Comparison of ENCODE assay signal across 1 cellular context in the genomic region with DNA sequence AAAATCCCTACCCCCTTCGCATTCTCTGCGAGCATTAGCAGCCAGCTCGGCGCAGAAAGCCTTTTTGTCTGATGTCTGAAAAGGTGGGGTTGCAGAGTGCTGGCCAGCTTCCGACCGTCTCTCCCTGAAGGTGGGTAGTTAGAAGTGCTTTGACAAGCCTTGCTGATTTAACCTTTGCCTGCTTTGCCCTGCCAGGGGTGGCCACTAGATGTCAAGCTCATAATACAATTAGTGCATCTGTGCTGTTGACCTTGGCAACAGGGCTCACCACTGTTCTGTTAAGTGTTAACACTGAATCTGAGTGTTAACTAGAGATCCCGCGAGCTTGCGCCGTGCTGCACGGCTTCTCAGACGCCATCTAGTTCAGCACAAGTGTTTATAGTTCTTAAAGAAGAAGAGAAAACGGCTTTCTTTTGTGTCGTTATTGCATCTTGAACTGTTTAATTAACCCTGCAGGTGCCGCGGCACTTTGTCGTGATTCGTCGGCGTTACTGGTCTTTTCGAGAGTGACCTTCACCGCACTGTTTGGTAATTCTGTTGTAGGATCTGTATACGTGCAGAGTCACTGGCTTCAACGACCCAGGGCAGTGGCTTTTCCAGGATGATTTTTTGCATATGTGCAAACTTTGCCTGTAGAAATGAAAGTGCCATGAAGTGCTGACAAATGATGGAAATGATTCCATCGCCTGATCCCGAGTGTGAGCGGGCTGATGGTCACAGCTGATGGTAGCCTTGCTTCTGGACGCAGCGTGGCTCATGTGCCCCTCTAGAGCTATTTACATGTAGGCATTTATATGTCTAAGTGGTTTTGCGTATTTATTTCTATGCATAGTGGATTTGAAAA.
TF ChIP-seq lines count a peak whose summit lies in the region.

No MANE protein-coding gene starts in this region.

TF ChIP-seq in K562, 482 proteins besides CTCF, POLR2A, EP300 and RAD21 (continued from another document):
- TF ChIP-seq PHF8 (IDR thresholded peaks at IDR 0.05; ENCODE audit: borderline replicate concordance, low read length) (no peak), PHF20 (IDR thresholded peaks at IDR 0.05; ENCODE audit: partially characterized antibody) (no peak), DIDO1 (tag; IDR thresholded peaks at IDR 0.05; ENCODE audit: low read depth) (no peak), TCFL5 (CRISPR knock-in tag; conservative IDR thresholded peaks at IDR 0.05) (no peak), ZZZ3 (IDR thresholded peaks at IDR 0.05) (no peak), FOXM1 (IDR thresholded peaks at IDR 0.05; ENCODE audit: low read depth) (no peak), FOXM1 (CRISPR knock-in tag; IDR thresholded peaks at IDR 0.05; ENCODE audit: low read depth) (no peak), RBBP5 (IDR thresholded peaks at IDR 0.05; ENCODE audit: borderline replicate concordance, insufficient read depth, low read length, poor library complexity, severe bottlenecking) (no peak), ZSCAN32 (CRISPR knock-in tag; IDR thresholded peaks at IDR 0.05) (no peak), ZNF274 (IDR thresholded peaks at IDR 0.05; ENCODE audit: borderline replicate concordance, low read depth, low read length) (no peak), ZNF140 (CRISPR knock-in tag; IDR thresholded peaks at IDR 0.05) (no peak), ZNF785 (CRISPR knock-in tag; IDR thresholded peaks at IDR 0.05) (no peak), NFIC (IDR thresholded peaks at IDR 0.05) (no peak), JUND (IDR thresholded peaks at IDR 0.05; ENCODE audit: borderline replicate concordance, low read depth, low read length) (no peak), JUND (tag; IDR thresholded peaks at IDR 0.05; ENCODE audit: borderline replicate concordance, low read depth, low read length) (no peak), HNRNPL (IDR thresholded peaks at IDR 0.05; ENCODE audit: low read depth, low read length) (no peak), FOS (IDR thresholded peaks at IDR 0.05; ENCODE audit: extremely low read depth, insufficient read length) (no peak)
- TF ChIP-seq, protein P1, sequence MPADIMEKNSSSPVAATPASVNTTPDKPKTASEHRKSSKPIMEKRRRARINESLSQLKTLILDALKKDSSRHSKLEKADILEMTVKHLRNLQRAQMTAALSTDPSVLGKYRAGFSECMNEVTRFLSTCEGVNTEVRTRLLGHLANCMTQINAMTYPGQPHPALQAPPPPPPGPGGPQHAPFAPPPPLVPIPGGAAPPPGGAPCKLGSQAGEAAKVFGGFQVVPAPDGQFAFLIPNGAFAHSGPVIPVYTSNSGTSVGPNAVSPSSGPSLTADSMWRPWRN (IDR thresholded peaks at IDR 0.05; ENCODE audit: low read depth) = no peak
